1 cellular context compared by ENCODE assay signal in the genomic region with DNA sequence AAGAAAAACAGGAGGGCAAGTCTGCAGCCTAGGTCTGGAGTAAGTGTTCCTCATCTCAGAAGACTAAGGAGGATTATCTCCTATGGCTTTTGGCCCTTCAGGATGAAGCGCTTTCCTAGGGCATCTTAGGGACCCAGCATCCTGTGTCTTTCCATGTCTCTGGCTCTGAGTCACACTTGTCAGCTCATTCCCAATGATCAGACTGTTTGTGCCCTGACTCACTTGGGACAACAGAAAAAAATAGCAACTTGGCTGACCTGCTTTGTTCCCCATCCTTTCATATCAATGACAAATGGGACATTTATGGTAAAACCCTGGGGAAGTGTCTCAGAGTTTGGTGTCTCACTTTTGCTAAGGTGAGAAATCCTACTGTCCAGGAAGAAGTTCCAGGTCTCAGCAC.
TF ChIP-seq lines count a peak whose summit lies in the region.

No MANE protein-coding gene starts in this region.

TF ChIP-seq in SK-N-SH treated with all-trans-retinoic acid at 6 μM for 48 hours, 23 proteins besides CTCF, POLR2A, EP300 and RAD21 (continued from another document):
- no peak for TF ChIP-seq ZFP3 (CRISPR knock-in tag; IDR thresholded peaks at IDR 0.05)
- TF ChIP-seq RARB (CRISPR knock-in tag; IDR thresholded peaks at IDR 0.05) = no peak
- no peak for TF ChIP-seq ISL1 (CRISPR knock-in tag; IDR thresholded peaks at IDR 0.05)
- no peak for TF ChIP-seq ZNF70 (CRISPR knock-in tag; IDR thresholded peaks at IDR 0.05)
- no peak for TF ChIP-seq ZNF565 (CRISPR knock-in tag; conservative IDR thresholded peaks at IDR 0.05; ENCODE audit: low read depth)
- no peak for TF ChIP-seq ARNTL (CRISPR knock-in tag; IDR thresholded peaks at IDR 0.05; ENCODE audit: borderline replicate concordance, low read depth)
- no peak for TF ChIP-seq CSDC2 (CRISPR knock-in tag; IDR thresholded peaks at IDR 0.05)
- no peak for TF ChIP-seq ZFP30 (CRISPR knock-in tag; IDR thresholded peaks at IDR 0.05)
- TF ChIP-seq ESRRG (CRISPR knock-in tag; IDR thresholded peaks at IDR 0.05) = no peak
- no peak for TF ChIP-seq SNAI2 (CRISPR knock-in tag; IDR thresholded peaks at IDR 0.05)
